8 cellular contexts compared by ENCODE assay signal in the genomic region with DNA sequence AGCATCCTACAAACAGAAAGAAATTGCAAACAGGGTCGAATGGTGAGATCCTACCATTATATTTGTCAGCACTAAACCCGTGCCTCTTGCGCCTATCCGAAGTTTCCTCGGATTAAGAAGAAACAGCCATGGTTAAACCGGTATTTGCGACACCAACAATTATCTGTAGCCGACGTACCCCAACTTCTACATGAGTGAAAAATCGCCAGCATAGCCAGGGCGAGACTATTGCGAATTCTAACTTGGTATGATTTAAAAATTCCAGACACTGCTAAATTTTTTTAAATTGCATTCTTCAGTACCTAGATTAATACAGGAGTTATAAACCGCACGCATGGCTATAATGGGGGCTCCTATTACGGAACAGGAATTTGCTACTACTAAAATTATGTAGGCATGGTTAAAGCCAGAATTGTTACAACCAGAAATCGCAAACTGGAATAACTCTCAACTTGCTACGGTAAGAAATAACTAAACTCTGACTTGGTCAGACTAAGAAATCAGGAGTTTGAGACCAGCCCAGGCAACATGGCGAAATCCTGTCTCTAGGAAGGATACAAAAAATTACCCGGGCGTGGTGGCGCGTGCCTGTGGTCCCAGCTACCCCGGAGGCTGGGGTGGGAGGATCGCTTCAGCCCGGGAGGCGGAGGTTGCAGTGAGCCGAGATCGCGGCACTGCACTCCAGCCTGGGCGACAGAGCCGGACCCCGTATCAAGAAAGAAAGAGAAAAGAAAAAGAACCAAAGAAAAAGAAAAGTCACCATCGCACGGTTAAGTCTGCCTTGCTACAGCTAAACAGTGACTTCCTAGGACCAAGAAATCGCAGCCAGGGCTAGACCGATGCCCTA. TPM values are rescaled to one million over a fixed set of nuclear protein-coding genes. Genes with fewer than 3 reads are reported as not detected.
DNase-seq lines count a peak whose midpoint lies in the region; ATAC-seq, FAIRE-seq and TF ChIP-seq lines count a peak whose summit lies in the region.

No MANE protein-coding gene starts in this region.

- H3K4me3 ChIP-seq in endothelial cell of umbilical vein (replicated peaks in 1 of 3; ENCODE audit: insufficient read depth in 1 of 3, low read depth in 1 of 3, low read length in 3 of 3), result peak overlapping the region; percentile 24 to 76 (median 76)

- no peak for TF ChIP-seq CTCF in endothelial cell of umbilical vein (IDR thresholded peaks at IDR 0.05; ENCODE audit: extremely low read depth in 1 of 2, insufficient read depth in 1 of 2, low read depth in 1 of 2, low read length in 2 of 2)

- H3K4me1 ChIP-seq in endothelial cell of umbilical vein (ENCODE audit: control insufficient read depth, extremely low read depth, insufficient read depth, low read length), result peaks cover 24% of the 10 kb centered on the region

- intact Hi-C loops in endothelial cell of umbilical vein (cut with micrococcal nuclease), result loop anchor here (1.0 to 5.0 kb wide), 11 partner anchors 24 to 1161 kb away; a partner anchor contains a TSS

- H3K27ac Mint-ChIP-seq in activated CD8-positive, alpha-beta memory T cell treated with anti-CD3 and anti-CD28 coated beads, Interleukin-2, amount 10 ng/mL, durations not matched to agents 7 days and 5 days, result peak overlapping the region; percentile 97
- H3K27ac Mint-ChIP-seq in stimulated activated naive B cell treated with anti-CD40 and anti-IgM and Interleukin-4, amounts not matched to agents 10 μg/mL and 1 μg/mL and 100 μg/mL, for 72 hours, result peak overlapping the region; percentile 100

- H3K27me3 Mint-ChIP-seq in activated CD8-positive, alpha-beta memory T cell treated with anti-CD3 and anti-CD28 coated beads, Interleukin-2, amount 10 ng/mL, durations not matched to agents 7 days and 5 days, result no peaks in the 10 kb centered on the region
- no peaks in the 10 kb centered on the region for H3K27me3 Mint-ChIP-seq in stimulated activated naive B cell treated with anti-CD40 and anti-IgM and Interleukin-4, amounts not matched to agents 10 μg/mL and 1 μg/mL and 100 μg/mL, for 72 hours

- CTCF ChIA-PET in HEK293T (lab: Yijun Ruan, JAX), result interaction anchor here (0.6 to 1.9 kb wide), 11 partner anchors 16 to 309 kb away, joined by 3 to 8 read pairs (median 4); no protein-coding TSS in a partner anchor
- CTCF ChIA-PET in activated CD8-positive, alpha-beta memory T cell treated with anti-CD3 and anti-CD28 coated beads, Interleukin-2, amount 10 ng/mL, durations not matched to agents 7 days and 5 days (lab: Charles Lee), result interaction anchor here (0.6 to 5.3 kb wide), 22 partner anchors 8 to 419 kb away, joined by 3 to 85 read pairs (median 6); a partner anchor contains a TSS
- CTCF ChIA-PET in endothelial cell of umbilical vein (lab: Charles Lee), result interaction anchor here (0.5 to 3.3 kb wide), 23 partner anchors 12 to 157 kb away, joined by 3 to 63 read pairs (median 5); no protein-coding TSS in a partner anchor

- H3K9me3 ChIP-seq in endothelial cell of umbilical vein (replicated peaks; ENCODE audit: control insufficient read depth, insufficient read depth, low read length), result no peaks in the 10 kb centered on the region

- H4K20me1 ChIP-seq in endothelial cell of umbilical vein (replicated peaks; ENCODE audit: control insufficient read depth, extremely low read depth, insufficient read depth, low read length), result no peaks in the 10 kb centered on the region

- POLR2A ChIA-PET in HEK293T (lab: Yijun Ruan, JAX), result interaction anchor here (0.6 to 5.5 kb wide), 22 partner anchors 12 to 418 kb away, joined by 3 to 55 read pairs (median 5); a partner anchor contains a TSS
- POLR2A ChIA-PET in endothelial cell of umbilical vein (lab: Charles Lee), result interaction anchor here (0.5 to 1.5 kb wide), 4 partner anchors 56 to 1141 kb away, joined by 3 to 4 read pairs (median 3); a partner anchor contains a TSS

- ATAC-seq in activated CD8-positive, alpha-beta memory T cell treated with anti-CD3 and anti-CD28 coated beads, Interleukin-2, amount 10 ng/mL, durations not matched to agents 7 days and 5 days, result peak; percentile 14
- ATAC-seq in stimulated activated naive B cell treated with anti-CD40 and anti-IgM and Interleukin-4, amounts not matched to agents 10 μg/mL and 1 μg/mL and 100 μg/mL, for 72 hours (replicated peaks), result peak; percentile 28 to 29

- H3K36me3 Mint-ChIP-seq in activated CD8-positive, alpha-beta memory T cell treated with anti-CD3 and anti-CD28 coated beads, Interleukin-2, amount 10 ng/mL, durations not matched to agents 7 days and 5 days, result peaks cover 27% of the 10 kb centered on the region
- peaks cover 12 to 29% of the 10 kb centered on the region in 2 donors for H3K36me3 Mint-ChIP-seq in stimulated activated naive B cell treated with anti-CD40 and anti-IgM and Interleukin-4, amounts not matched to agents 10 μg/mL and 1 μg/mL and 100 μg/mL, for 72 hours

- no peaks in the 10 kb centered on the region for H3K9me3 Mint-ChIP-seq in activated CD8-positive, alpha-beta memory T cell treated with anti-CD3 and anti-CD28 coated beads, Interleukin-2, amount 10 ng/mL, durations not matched to agents 7 days and 5 days (ENCODE audit: low read depth)
- no peaks in the 10 kb centered on the region for H3K9me3 Mint-ChIP-seq in stimulated activated naive B cell treated with anti-CD40 and anti-IgM and Interleukin-4, amounts not matched to agents 10 μg/mL and 1 μg/mL and 100 μg/mL, for 72 hours

- TSS peak; percentile 35 for BruUV-seq in endothelial cell of umbilical vein (replicated peaks; lab: Mats Ljungman, UMichigan)

- no peaks in the 10 kb centered on the region for H3K9me1 ChIP-seq in endothelial cell of umbilical vein (replicated peaks; ENCODE audit: control insufficient read depth, extremely low read depth, insufficient read depth, low read length)

- FAIRE-seq in endothelial cell of umbilical vein (lab: Jason Lieb, UNC), result peak; percentile 71

- no peaks in the 10 kb centered on the region for H3K27me3 ChIP-seq in endothelial cell of umbilical vein (ENCODE audit: control insufficient read depth in 2 of 2, insufficient read depth in 2 of 2, low read length in 2 of 2)

- peak overlapping the region; percentile 20 for H2AFZ ChIP-seq in endothelial cell of umbilical vein (ENCODE audit: low read depth, low read length)

- dilution Hi-C loops in endothelial cell of umbilical vein (cut with MboI; ENCODE audit: extremely low pct_ligation_motif_present, low sequenced_read_pairs), result no loop called here

- peaks cover 38% of the 10 kb centered on the region for H3K4me1 Mint-ChIP-seq in activated CD8-positive, alpha-beta memory T cell treated with anti-CD3 and anti-CD28 coated beads, Interleukin-2, amount 10 ng/mL, durations not matched to agents 7 days and 5 days
- peaks cover 28 to 34% of the 10 kb centered on the region in 2 donors for H3K4me1 Mint-ChIP-seq in stimulated activated naive B cell treated with anti-CD40 and anti-IgM and Interleukin-4, amounts not matched to agents 10 μg/mL and 1 μg/mL and 100 μg/mL, for 72 hours

- H3K79me2 ChIP-seq in endothelial cell of umbilical vein (ENCODE audit: control insufficient read depth, insufficient read depth, low read length), result peaks cover 43% of the 10 kb centered on the region

- H3K27ac ChIP-seq in endothelial cell of umbilical vein (ENCODE audit: insufficient read depth, low read depth, low read length), result peak overlapping the region; percentile 86

- H3K36me3 ChIP-seq in endothelial cell of umbilical vein (ENCODE audit: control insufficient read depth in 2 of 2, extremely low read depth in 1 of 2, insufficient read depth in 2 of 2, low read length in 2 of 2), result peaks cover 0 to 2% of the 10 kb centered on the region in 2 experiments

- H3K4me3 Mint-ChIP-seq in activated CD8-positive, alpha-beta memory T cell treated with anti-CD3 and anti-CD28 coated beads, Interleukin-2, amount 10 ng/mL, durations not matched to agents 7 days and 5 days, result peak overlapping the region; percentile 99
- peak overlapping the region; percentile 93 to 100 for H3K4me3 Mint-ChIP-seq in stimulated activated naive B cell treated with anti-CD40 and anti-IgM and Interleukin-4, amounts not matched to agents 10 μg/mL and 1 μg/mL and 100 μg/mL, for 72 hours

- DNase-seq in DMS79 (lab: John Stamatoyannopoulos, UW) (peak; percentile 5), HEK293T (ENCODE audit: extremely low spot score) (no peak), NCI-H2171 treated with DMSO at 0.1 percent for 48 hours (lab: John Stamatoyannopoulos, UW) (peak; percentile 80), endothelial cell of umbilical vein (ENCODE audit: low read depth, low spot score) (peak; percentile 66), mucosa of gallbladder (ENCODE audit: low spot score) (peak; percentile 53), GM19238 (ENCODE audit: insufficient read length, low spot score) (no peak)
- DNase-seq in activated CD8-positive, alpha-beta memory T cell treated with anti-CD3 and anti-CD28 coated beads, Interleukin-2, amount 10 ng/mL, durations not matched to agents 7 days and 5 days, result peak; percentile 82
- DNase-seq in stimulated activated naive B cell treated with anti-CD40 and anti-IgM and Interleukin-4, amounts not matched to agents 10 μg/mL and 1 μg/mL and 100 μg/mL, for 72 hours, result peak; percentile 64

- peak overlapping the region; percentile 94 for H3K9ac ChIP-seq in endothelial cell of umbilical vein (replicated peaks; ENCODE audit: extremely low read depth, insufficient read depth, low read length)

- H3K4me2 ChIP-seq in endothelial cell of umbilical vein (ENCODE audit: insufficient read depth, low read length), result peak overlapping the region; percentile 97

- TF ChIP-seq POLR2A in endothelial cell of umbilical vein (IDR thresholded peaks at IDR 0.05; ENCODE audit: low read depth, low read length), result peak; percentile 10

RNA-seq across cellular contexts. Expression of a gene that starts 25.5 kb away (rescaled TPM):
- 10 to 100 TPM; 14.5 to 32.0 TPM for total RNA-seq in activated CD8-positive, alpha-beta memory T cell treated with anti-CD3 and anti-CD28 coated beads, Interleukin-2, amount 10 ng/mL, durations not matched to agents 7 days and 5 days
- total RNA-seq in endothelial cell of umbilical vein, result 6.6 and 8.1 TPM in 2 replicates
- polyA plus RNA-seq in endothelial cell of umbilical vein, result 10.4 and 11.1 TPM in 2 replicates
- polyA plus RNA-seq in endothelial cell of umbilical vein (2011; cell fraction: cytosol; rRNA removed), result 8.6 and 9.1 TPM in 2 replicates
- 6.8 and 7.3 TPM in 2 replicates for polyA plus RNA-seq in endothelial cell of umbilical vein (2011; cell fraction: nucleus; rRNA removed)
- polyA plus RNA-seq in endothelial cell of umbilical vein (2012), result 3.9 and 4.3 TPM in 2 replicates
- polyA minus RNA-seq in endothelial cell of umbilical vein, result 7.2 and 7.3 TPM in 2 replicates
- 1.2 TPM for polyA minus RNA-seq in endothelial cell of umbilical vein (2011; cell fraction: cytosol; rRNA and poly(A)+ RNA removed)
- polyA minus RNA-seq in endothelial cell of umbilical vein (2011; cell fraction: nucleus; rRNA and poly(A)+ RNA removed), result 12.9 and 14.0 TPM in 2 replicates
- total RNA-seq in mucosa of gallbladder, result 2.8 TPM

RNA-seq across cellular contexts. Expression of a gene that starts 55.1 kb away (rescaled TPM):
- total RNA-seq in activated CD8-positive, alpha-beta memory T cell treated with anti-CD3 and anti-CD28 coated beads, Interleukin-2, amount 10 ng/mL, durations not matched to agents 7 days and 5 days, result 10 to 100 TPM; 39.9 to 56.2 TPM
- total RNA-seq in endothelial cell of umbilical vein, result 30.1 and 31.2 TPM in 2 replicates
- polyA plus RNA-seq in endothelial cell of umbilical vein, result 12.9 and 15.4 TPM in 2 replicates
- polyA plus RNA-seq in endothelial cell of umbilical vein (2011; cell fraction: cytosol; rRNA removed), result 21.1 and 21.4 TPM in 2 replicates
- 43.0 and 56.3 TPM in 2 replicates for polyA plus RNA-seq in endothelial cell of umbilical vein (2011; cell fraction: nucleus; rRNA removed)
- polyA plus RNA-seq in endothelial cell of umbilical vein (2012), result 19.7 and 26.2 TPM in 2 replicates
- 28.3 and 35.3 TPM in 2 replicates for polyA minus RNA-seq in endothelial cell of umbilical vein
- 39.0 TPM for polyA minus RNA-seq in endothelial cell of umbilical vein (2011; cell fraction: cytosol; rRNA and poly(A)+ RNA removed)
- polyA minus RNA-seq in endothelial cell of umbilical vein (2011; cell fraction: nucleus; rRNA and poly(A)+ RNA removed), result 38.5 and 41.0 TPM in 2 replicates
- 22.8 TPM for total RNA-seq in mucosa of gallbladder

Comparison
In these comparisons a context has a peak if more than half of its experiments do, and no peak if none do; other contexts are left out.
1. DNase-seq: peak in DMS79 (single experiment), NCI-H2171 treated with DMSO at 0.1 percent for 48 hours (single experiment), activated CD8-positive, alpha-beta memory T cell treated with anti-CD3 and anti-CD28 coated beads, Interleukin-2, amount 10 ng/mL, durations not matched to agents 7 days and 5 days (single experiment), endothelial cell of umbilical vein (single experiment), mucosa of gallbladder (single experiment) and stimulated activated naive B cell treated with anti-CD40 and anti-IgM and Interleukin-4, amounts not matched to agents 10 μg/mL and 1 μg/mL and 100 μg/mL, for 72 hours (single experiment); none in HEK293T (single experiment) and GM19238 (single experiment).